1 cellular context compared by ENCODE assay signal in genomic region chr12:49060237-49061156, GRCh38.
TF ChIP-seq lines count a peak whose summit lies in the region.

Gene KMT2D, minus strand, starts transcription at chr12:49060794. Its CDS starts 5,470 bp downstream, at chr12:49055324.

TF ChIP-seq in HepG2, 621 proteins besides CTCF, POLR2A, EP300 and RAD21 (continued from another document and continues in another):
- TF ChIP-seq, protein P1, sequence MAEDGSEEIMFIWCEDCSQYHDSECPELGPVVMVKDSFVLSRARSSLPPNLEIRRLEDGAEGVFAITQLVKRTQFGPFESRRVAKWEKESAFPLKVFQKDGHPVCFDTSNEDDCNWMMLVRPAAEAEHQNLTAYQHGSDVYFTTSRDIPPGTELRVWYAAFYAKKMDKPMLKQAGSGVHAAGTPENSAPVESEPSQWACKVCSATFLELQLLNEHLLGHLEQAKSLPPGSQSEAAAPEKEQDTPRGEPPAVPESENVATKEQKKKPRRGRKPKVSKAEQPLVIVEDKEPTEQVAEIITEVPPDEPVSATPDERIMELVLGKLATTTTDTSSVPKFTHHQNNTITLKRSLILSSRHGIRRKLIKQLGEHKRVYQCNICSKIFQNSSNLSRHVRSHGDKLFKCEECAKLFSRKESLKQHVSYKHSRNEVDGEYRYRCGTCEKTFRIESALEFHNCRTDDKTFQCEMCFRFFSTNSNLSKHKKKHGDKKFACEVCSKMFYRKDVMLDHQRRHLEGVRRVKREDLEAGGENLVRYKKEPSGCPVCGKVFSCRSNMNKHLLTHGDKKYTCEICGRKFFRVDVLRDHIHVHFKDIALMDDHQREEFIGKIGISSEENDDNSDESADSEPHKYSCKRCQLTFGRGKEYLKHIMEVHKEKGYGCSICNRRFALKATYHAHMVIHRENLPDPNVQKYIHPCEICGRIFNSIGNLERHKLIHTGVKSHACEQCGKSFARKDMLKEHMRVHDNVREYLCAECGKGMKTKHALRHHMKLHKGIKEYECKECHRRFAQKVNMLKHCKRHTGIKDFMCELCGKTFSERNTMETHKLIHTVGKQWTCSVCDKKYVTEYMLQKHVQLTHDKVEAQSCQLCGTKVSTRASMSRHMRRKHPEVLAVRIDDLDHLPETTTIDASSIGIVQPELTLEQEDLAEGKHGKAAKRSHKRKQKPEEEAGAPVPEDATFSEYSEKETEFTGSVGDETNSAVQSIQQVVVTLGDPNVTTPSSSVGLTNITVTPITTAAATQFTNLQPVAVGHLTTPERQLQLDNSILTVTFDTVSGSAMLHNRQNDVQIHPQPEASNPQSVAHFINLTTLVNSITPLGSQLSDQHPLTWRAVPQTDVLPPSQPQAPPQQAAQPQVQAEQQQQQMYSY (CRISPR knock-in tag; IDR thresholded peaks at IDR 0.05) = no peak
- TF ChIP-seq NFE2 (CRISPR knock-in tag; IDR thresholded peaks at IDR 0.05) = peak; percentile 89
- peak; percentile 64; the same call in 1 of the 2 replicates for TF ChIP-seq NR0B2 (CRISPR knock-in tag; IDR thresholded peaks at IDR 0.05)
- no peak; the same call in 1 of the 2 replicates for TF ChIP-seq TBX3 (IDR thresholded peaks at IDR 0.05; ENCODE audit: borderline replicate concordance)
- TF ChIP-seq SNRNP70 (IDR thresholded peaks at IDR 0.05; ENCODE audit: low read depth, low read length) = no peak
- TF ChIP-seq MTF2 (CRISPR knock-in tag; IDR thresholded peaks at IDR 0.05; ENCODE audit: borderline replicate concordance) = no peak
- TF ChIP-seq NFYC (CRISPR knock-in tag; IDR thresholded peaks at IDR 0.05) = peak; percentile 43; the same call in 1 of the 2 replicates
- peak; percentile 90 for TF ChIP-seq CBFB (CRISPR knock-in tag; IDR thresholded peaks at IDR 0.05)
- TF ChIP-seq ZNF850 (CRISPR knock-in tag; conservative IDR thresholded peaks at IDR 0.05) = peak; percentile 95
- TF ChIP-seq ZIK1 (CRISPR knock-in tag; IDR thresholded peaks at IDR 0.05; ENCODE audit: borderline replicate concordance, low read depth) = no peak; the same call in 1 of the 2 replicates
- TF ChIP-seq, protein P2, sequence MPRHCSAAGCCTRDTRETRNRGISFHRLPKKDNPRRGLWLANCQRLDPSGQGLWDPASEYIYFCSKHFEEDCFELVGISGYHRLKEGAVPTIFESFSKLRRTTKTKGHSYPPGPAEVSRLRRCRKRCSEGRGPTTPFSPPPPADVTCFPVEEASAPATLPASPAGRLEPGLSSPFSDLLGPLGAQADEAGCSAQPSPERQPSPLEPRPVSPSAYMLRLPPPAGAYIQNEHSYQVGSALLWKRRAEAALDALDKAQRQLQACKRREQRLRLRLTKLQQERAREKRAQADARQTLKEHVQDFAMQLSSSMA (CRISPR knock-in tag; IDR thresholded peaks at IDR 0.05) = no peak
- peak; percentile 90 for TF ChIP-seq ZNF563 (CRISPR knock-in tag; IDR thresholded peaks at IDR 0.05)
- TF ChIP-seq KLF13 (CRISPR knock-in tag; IDR thresholded peaks at IDR 0.05) = peak; percentile 63; the same call in 1 of the 2 replicates
- TF ChIP-seq ZNF260 (CRISPR knock-in tag; IDR thresholded peaks at IDR 0.05; ENCODE audit: borderline replicate concordance, low read depth) = no peak
- TF ChIP-seq, protein P3, sequence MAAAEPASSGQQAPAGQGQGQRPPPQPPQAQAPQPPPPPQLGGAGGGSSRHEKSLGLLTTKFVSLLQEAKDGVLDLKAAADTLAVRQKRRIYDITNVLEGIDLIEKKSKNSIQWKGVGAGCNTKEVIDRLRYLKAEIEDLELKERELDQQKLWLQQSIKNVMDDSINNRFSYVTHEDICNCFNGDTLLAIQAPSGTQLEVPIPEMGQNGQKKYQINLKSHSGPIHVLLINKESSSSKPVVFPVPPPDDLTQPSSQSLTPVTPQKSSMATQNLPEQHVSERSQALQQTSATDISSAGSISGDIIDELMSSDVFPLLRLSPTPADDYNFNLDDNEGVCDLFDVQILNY (CRISPR knock-in tag; conservative IDR thresholded peaks at IDR 0.05) = peak; percentile 60
- peak; percentile 74 for TF ChIP-seq ELF1 (CRISPR knock-in tag; IDR thresholded peaks at IDR 0.05)
- peak; percentile 51; the same call in 1 of the 2 replicates for TF ChIP-seq ZNF768 (CRISPR knock-in tag; IDR thresholded peaks at IDR 0.05)
- TF ChIP-seq NCOA5 (CRISPR knock-in tag; IDR thresholded peaks at IDR 0.05) = no peak
- no peak; the same call in 1 of the 2 replicates for TF ChIP-seq ZNF329 (CRISPR knock-in tag; IDR thresholded peaks at IDR 0.05; ENCODE audit: low read depth)
- TF ChIP-seq ZNF264 (CRISPR knock-in tag; IDR thresholded peaks at IDR 0.05) = no peak; the same call in 1 of the 2 replicates
- TF ChIP-seq AHDC1 (CRISPR knock-in tag; IDR thresholded peaks at IDR 0.05; ENCODE audit: borderline replicate concordance) = peak; percentile 57; the same call in 1 of the 2 replicates
- no peak for TF ChIP-seq LCORL (IDR thresholded peaks at IDR 0.05)
- TF ChIP-seq LCORL (CRISPR knock-in tag; IDR thresholded peaks at IDR 0.05) = peak; percentile 61; the same call in 1 of the 2 replicates
- TF ChIP-seq HNRNPUL1 (IDR thresholded peaks at IDR 0.05; ENCODE audit: low read depth, low read length) = no peak
- TF ChIP-seq PLRG1 (conservative IDR thresholded peaks at IDR 0.05) = no peak
- TF ChIP-seq HNRNPH1 (optimal IDR thresholded peaks at IDR 0.05; ENCODE audit: low read depth, low read length) = no peak
- TF ChIP-seq NFATC3 (CRISPR knock-in tag; IDR thresholded peaks at IDR 0.05) = 0 out of 2 replicates have a peak, but pooled peaks have one; percentile 82
- TF ChIP-seq, protein P4, sequence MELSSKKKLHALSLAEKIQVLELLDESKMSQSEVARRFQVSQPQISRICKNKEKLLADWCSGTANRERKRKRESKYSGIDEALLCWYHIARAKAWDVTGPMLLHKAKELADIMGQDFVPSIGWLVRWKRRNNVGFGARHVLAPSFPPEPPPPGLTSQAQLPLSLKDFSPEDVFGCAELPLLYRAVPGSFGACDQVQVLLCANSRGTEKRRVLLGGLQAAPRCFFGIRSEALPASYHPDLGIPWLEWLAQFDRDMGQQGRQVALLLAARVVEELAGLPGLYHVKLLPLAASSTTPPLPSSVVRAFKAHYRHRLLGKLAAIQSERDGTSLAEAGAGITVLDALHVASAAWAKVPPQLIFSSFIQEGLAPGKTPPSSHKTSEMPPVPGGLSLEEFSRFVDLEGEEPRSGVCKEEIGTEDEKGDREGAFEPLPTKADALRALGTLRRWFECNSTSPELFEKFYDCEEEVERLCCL (CRISPR knock-in tag; IDR thresholded peaks at IDR 0.05; ENCODE audit: borderline replicate concordance) = peak; percentile 92; the same call in 1 of the 2 replicates
- peak; percentile 97; the same call in 1 of the 2 replicates for TF ChIP-seq ZFP91 (CRISPR knock-in tag; IDR thresholded peaks at IDR 0.05; ENCODE audit: borderline replicate concordance)
- TF ChIP-seq, protein P5, sequence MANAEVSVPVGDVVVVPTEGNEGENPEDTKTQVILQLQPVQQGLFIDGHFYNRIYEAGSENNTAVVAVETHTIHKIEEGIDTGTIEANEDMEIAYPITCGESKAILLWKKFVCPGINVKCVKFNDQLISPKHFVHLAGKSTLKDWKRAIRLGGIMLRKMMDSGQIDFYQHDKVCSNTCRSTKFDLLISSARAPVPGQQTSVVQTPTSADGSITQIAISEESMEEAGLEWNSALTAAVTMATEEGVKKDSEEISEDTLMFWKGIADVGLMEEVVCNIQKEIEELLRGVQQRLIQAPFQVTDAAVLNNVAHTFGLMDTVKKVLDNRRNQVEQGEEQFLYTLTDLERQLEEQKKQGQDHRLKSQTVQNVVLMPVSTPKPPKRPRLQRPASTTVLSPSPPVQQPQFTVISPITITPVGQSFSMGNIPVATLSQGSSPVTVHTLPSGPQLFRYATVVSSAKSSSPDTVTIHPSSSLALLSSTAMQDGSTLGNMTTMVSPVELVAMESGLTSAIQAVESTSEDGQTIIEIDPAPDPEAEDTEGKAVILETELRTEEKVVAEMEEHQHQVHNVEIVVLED (CRISPR knock-in tag; IDR thresholded peaks at IDR 0.05; ENCODE audit: borderline replicate concordance) = peak; percentile 95
- TF ChIP-seq CC2D1A (CRISPR knock-in tag; IDR thresholded peaks at IDR 0.05) = 0 out of 2 replicates have a peak, but pooled peaks have one; percentile 50
- TF ChIP-seq ZNF816 (CRISPR knock-in tag; IDR thresholded peaks at IDR 0.05; ENCODE audit: borderline replicate concordance) = peak; percentile 94; the same call in 1 of the 2 replicates
- peak; percentile 87; the same call in 1 of the 2 replicates for TF ChIP-seq CSRNP1 (CRISPR knock-in tag; IDR thresholded peaks at IDR 0.05)
- TF ChIP-seq, protein P6, sequence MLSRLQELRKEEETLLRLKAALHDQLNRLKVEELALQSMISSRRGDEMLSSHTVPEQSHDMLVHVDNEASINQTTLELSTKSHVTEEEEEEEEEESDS (CRISPR knock-in tag; IDR thresholded peaks at IDR 0.05; ENCODE audit: borderline replicate concordance) = no peak
- no peak for TF ChIP-seq KDM1A (CRISPR knock-in tag; IDR thresholded peaks at IDR 0.05)
- 0 out of 2 replicates have a peak, but pooled peaks have one; percentile 25 for TF ChIP-seq ZFAT (CRISPR knock-in tag; conservative IDR thresholded peaks at IDR 0.05)
- TF ChIP-seq GMEB2 (CRISPR knock-in tag; IDR thresholded peaks at IDR 0.05; ENCODE audit: low read depth) = peak; percentile 82
- no peak for TF ChIP-seq ZSCAN9 (CRISPR knock-in tag; IDR thresholded peaks at IDR 0.05; ENCODE audit: borderline replicate concordance)
- peak; percentile 24; the same call in 1 of the 2 replicates for TF ChIP-seq ZNF446 (CRISPR knock-in tag; IDR thresholded peaks at IDR 0.05)
- peak; percentile 97 for TF ChIP-seq SPEN (CRISPR knock-in tag; IDR thresholded peaks at IDR 0.05; ENCODE audit: low read depth)
- TF ChIP-seq REXO4 (CRISPR knock-in tag; IDR thresholded peaks at IDR 0.05; ENCODE audit: borderline replicate concordance) = no peak
